ENCODE assay signal across 24 cellular contexts in the genomic region with DNA sequence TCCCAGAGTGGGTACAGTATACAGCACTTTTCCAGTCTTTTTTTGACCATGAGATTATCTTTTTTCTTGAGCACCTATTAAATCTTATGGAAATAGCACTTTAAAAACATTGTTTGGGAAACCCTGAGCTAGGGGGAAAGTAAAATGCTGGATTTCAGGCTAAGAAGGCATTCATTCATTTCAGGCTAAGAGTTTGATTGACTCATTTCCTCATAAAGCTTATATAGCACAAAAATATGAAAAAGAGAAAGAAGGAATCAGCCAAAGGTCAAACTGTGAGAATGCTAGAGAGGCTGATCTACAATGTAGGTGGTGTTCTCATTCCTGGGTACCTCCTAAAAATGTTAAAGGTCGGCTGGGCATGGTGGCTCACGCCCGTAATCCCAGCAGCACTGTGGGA. TPM values are rescaled to one million over a fixed set of nuclear protein-coding genes. Genes with fewer than 3 reads are reported as not detected.
A peak's percentile ranks its signal among the peaks of the same experiment; 100 is the strongest.
DNase-seq lines count a peak whose midpoint lies in the region; ATAC-seq and TF ChIP-seq lines count a peak whose summit lies in the region.
"Had no signal": no experiment of that assay in that cellular context is flagged by ENCODE, and none has a peak within 500 bp of the region (broad histone marks: within the 10 kb centered on the region; RNA-seq: fewer than 3 reads in every experiment).

No MANE protein-coding gene starts in this region.

- peaks cover 31% of the 10 kb centered on the region for H3K4me1 ChIP-seq in KMS-11 (ENCODE audit: low read depth, poor library complexity, severe bottlenecking)
- peaks cover 6% of the 10 kb centered on the region for H3K4me1 ChIP-seq in osteoblast (ENCODE audit: insufficient read depth, low read length)
- H3K4me1 ChIP-seq: BE2C, HAP-1 had no signal

- no peaks in the 10 kb centered on the region for H3K9me3 Mint-ChIP-seq in activated CD4-positive, alpha-beta T cell treated with anti-CD3 and anti-CD28 coated beads, Interleukin-2, amount 10 ng/mL, durations not matched to agents 24 days and 14 days
- H3K9me3 Mint-ChIP-seq in natural killer cell treated with Interleukin-12 subunit alpha and Interleukin-12 subunit beta and Interleukin-15 and Interleukin-18, amount 100 ng/mL, for 72 hours: no peaks in the 10 kb centered on the region
- H3K9me3 Mint-ChIP-seq: CD14-positive monocyte; CD4-positive, alpha-beta T cell; CD8-positive, alpha-beta memory T cell; HFFc6 had no signal

- H4K20me1 ChIP-seq in KMS-11 (ENCODE audit: insufficient read depth): no peaks in the 10 kb centered on the region
- H4K20me1 ChIP-seq in osteoblast (ENCODE audit: insufficient read depth, low read length): peaks cover 2% of the 10 kb centered on the region
- H4K20me1 ChIP-seq: BLaER1 treated with 17β-estradiol and CSF1 and Interleukin-3, amounts not matched to agents 10 nM and 100 nM had no signal

- peak overlapping the region; percentile 25 for H3K27ac Mint-ChIP-seq in activated CD4-positive, alpha-beta T cell treated with anti-CD3 and anti-CD28 coated beads, Interleukin-2, amount 10 ng/mL, durations not matched to agents 24 days and 14 days
- no peak overlapping the region for H3K27ac Mint-ChIP-seq in natural killer cell treated with Interleukin-12 subunit alpha and Interleukin-12 subunit beta and Interleukin-15 and Interleukin-18, amount 100 ng/mL, for 72 hours
- H3K27ac Mint-ChIP-seq: CD14-positive monocyte; CD4-positive, alpha-beta T cell; HFFc6 had no signal

- H3K9ac ChIP-seq in KMS-11: peak overlapping the region; percentile 46; the same call in 1 of the 2 replicates
- H3K9ac ChIP-seq: BLaER1 treated with 17β-estradiol and CSF1 and Interleukin-3, amounts not matched to agents 10 nM and 100 nM had no signal

- H3K4me3 Mint-ChIP-seq in activated CD4-positive, alpha-beta T cell treated with anti-CD3 and anti-CD28 coated beads, Interleukin-2, amount 10 ng/mL, durations not matched to agents 24 days and 14 days: no peak overlapping the region
- H3K4me3 Mint-ChIP-seq in natural killer cell treated with Interleukin-12 subunit alpha and Interleukin-12 subunit beta and Interleukin-15 and Interleukin-18, amount 100 ng/mL, for 72 hours: no peak overlapping the region
- H3K4me3 Mint-ChIP-seq: CD14-positive monocyte; CD4-positive, alpha-beta T cell; CD8-positive, alpha-beta memory T cell; HFFc6 had no signal

- no peaks in the 10 kb centered on the region for H3K27me3 Mint-ChIP-seq in activated CD4-positive, alpha-beta T cell treated with anti-CD3 and anti-CD28 coated beads, Interleukin-2, amount 10 ng/mL, durations not matched to agents 24 days and 14 days
- peaks cover 13 to 31% of the 10 kb centered on the region in 2 donors for H3K27me3 Mint-ChIP-seq in natural killer cell treated with Interleukin-12 subunit alpha and Interleukin-12 subunit beta and Interleukin-15 and Interleukin-18, amount 100 ng/mL, for 72 hours

- no peaks in the 10 kb centered on the region for H3K36me3 Mint-ChIP-seq in activated CD4-positive, alpha-beta T cell treated with anti-CD3 and anti-CD28 coated beads, Interleukin-2, amount 10 ng/mL, durations not matched to agents 24 days and 14 days (ENCODE audit: low read depth)
- H3K36me3 Mint-ChIP-seq in natural killer cell treated with Interleukin-12 subunit alpha and Interleukin-12 subunit beta and Interleukin-15 and Interleukin-18, amount 100 ng/mL, for 72 hours: no peaks in the 10 kb centered on the region
- H3K36me3 Mint-ChIP-seq: CD8-positive, alpha-beta memory T cell had no signal

- H3K27me3 ChIP-seq in KMS-11 (ENCODE audit: insufficient read depth, low read depth): no peaks in the 10 kb centered on the region
- H3K27me3 ChIP-seq in osteoblast (ENCODE audit: insufficient read depth, low read length): no peaks in the 10 kb centered on the region
- H3K27me3 ChIP-seq: BE2C; BLaER1 treated with 17β-estradiol and CSF1 and Interleukin-3, amounts not matched to agents 10 nM and 100 nM had no signal

- no peak for ATAC-seq in natural killer cell treated with Interleukin-12 subunit alpha and Interleukin-12 subunit beta and Interleukin-15 and Interleukin-18, amount 100 ng/mL, for 72 hours
- ATAC-seq in GM21447 (IDR thresholded peaks at IDR 0.05; ENCODE audit: unreplicated experiment): no peak

- H3K4me2 ChIP-seq in KMS-11 (no peak overlapping the region; the same call in 1 of the 2 replicates), osteoblast (ENCODE audit: insufficient read depth, low read length) (no peak overlapping the region)

- H3K79me2 ChIP-seq in KMS-11 (ENCODE audit: insufficient read depth, low read depth) (no peaks in the 10 kb centered on the region), osteoblast (ENCODE audit: insufficient read depth, low read length) (peaks cover 32% of the 10 kb centered on the region)

- TF ChIP-seq CTCF in KMS-11 (conservative IDR thresholded peaks at IDR 0.05; ENCODE audit: low read depth, low read length) (no peak), osteoblast (IDR thresholded peaks at IDR 0.05; ENCODE audit: extremely low read depth, low read depth, low read length) (no peak)

- peaks cover 17% of the 10 kb centered on the region for H3K4me1 Mint-ChIP-seq in activated CD4-positive, alpha-beta T cell treated with anti-CD3 and anti-CD28 coated beads, Interleukin-2, amount 10 ng/mL, durations not matched to agents 24 days and 14 days
- H3K4me1 Mint-ChIP-seq in natural killer cell treated with Interleukin-12 subunit alpha and Interleukin-12 subunit beta and Interleukin-15 and Interleukin-18, amount 100 ng/mL, for 72 hours (ENCODE audit: low read depth in 2 of 2): peaks cover 0 to 4% of the 10 kb centered on the region in 2 donors
- H3K4me1 Mint-ChIP-seq: CD8-positive, alpha-beta memory T cell had no signal

- intact Hi-C loops in activated CD4-positive, alpha-beta T cell treated with anti-CD3 and anti-CD28 coated beads, Interleukin-2, amount 10 ng/mL, durations not matched to agents 24 days and 14 days (cut with micrococcal nuclease): no loop called here

- H2AFZ ChIP-seq in KMS-11 (ENCODE audit: low read depth) (0 out of 2 replicates have a peak overlapping the region, but pooled peaks have one; percentile 17), osteoblast (ENCODE audit: low read length) (no peak overlapping the region)

- H3K9me3 ChIP-seq in osteoblast (ENCODE audit: low read depth, low read length): no peaks in the 10 kb centered on the region
- H3K9me3 ChIP-seq: BE2C; BLaER1 treated with 17β-estradiol and CSF1 and Interleukin-3, amounts not matched to agents 10 nM and 100 nM; HAP-1 had no signal

- H3K27ac ChIP-seq in KMS-11 (peak overlapping the region; percentile 79), osteoblast (ENCODE audit: low read depth, low read length) (no peak overlapping the region)
- H3K27ac ChIP-seq: 22Rv1; BLaER1 treated with 17β-estradiol and CSF1 and Interleukin-3, amounts not matched to agents 10 nM and 100 nM had no signal

- no peak overlapping the region for H3K4me3 ChIP-seq in KMS-11 (IDR thresholded peaks at IDR 0.05; ENCODE audit: insufficient read depth, low read depth, low read length)
- no peak overlapping the region for H3K4me3 ChIP-seq in osteoblast (ENCODE audit: insufficient read depth, low read length)
- H3K4me3 ChIP-seq: BLaER1 treated with 17β-estradiol and CSF1 and Interleukin-3, amounts not matched to agents 10 nM and 100 nM; HAP-1 had no signal

- DNase-seq in activated CD4-positive, alpha-beta T cell treated with anti-CD3 and anti-CD28 coated beads, Interleukin-2, amount 10 ng/mL, durations not matched to agents 24 days and 14 days: no peak
- DNase-seq in activated CD4-positive, alpha-beta T cell treated with anti-CD3 and anti-CD28 coated beads for 1 hour: no peak
- peak; percentile 22 for DNase-seq in dermis blood vessel endothelial cell
- DNase-seq in osteoblast (ENCODE audit: insufficient read length, low spot score, missing footprints): peak; percentile 52
- no peak for DNase-seq in natural killer cell treated with Interleukin-12 subunit alpha and Interleukin-12 subunit beta and Interleukin-15 and Interleukin-18, amount 100 ng/mL, for 72 hours (ENCODE audit: low spot score)
- no peak for DNase-seq in NCI-H1417 treated with DMSO at 0.1 percent for 48 hours (lab: John Stamatoyannopoulos, UW)
- DNase-seq: ACHN; AML-193; BE2C; Calu3; CD4-positive, alpha-beta T cell; CD8-positive, alpha-beta memory T cell; COR-L47; DMS53; DMS79 treated with DMSO at 0.1 percent for 48 hours; GF-D8; GOT3; HFFc6 had no signal

- H3K36me3 ChIP-seq in KMS-11 (ENCODE audit: insufficient read depth) (no peaks in the 10 kb centered on the region), osteoblast (ENCODE audit: insufficient read depth, low read length) (peaks cover 11% of the 10 kb centered on the region)
- H3K36me3 ChIP-seq: BE2C; BLaER1 treated with 17β-estradiol and CSF1 and Interleukin-3, amounts not matched to agents 10 nM and 100 nM; HAP-1 had no signal

RNA-seq across cellular contexts. Expression of a gene that starts 10.5 kb away (rescaled TPM):
- total RNA-seq in activated CD4-positive, alpha-beta T cell treated with anti-CD3 and anti-CD28 coated beads, Interleukin-2, amount 10 ng/mL, durations not matched to agents 24 days and 14 days: 4.7 and 6.0 TPM in 2 replicates
- total RNA-seq in dermis blood vessel endothelial cell (28.2 and 28.3 TPM in 2 replicates), osteoblast (21.7 and 27.4 TPM in 2 replicates)
- total RNA-seq in natural killer cell treated with Interleukin-12 subunit alpha and Interleukin-12 subunit beta and Interleukin-15 and Interleukin-18, amount 100 ng/mL, for 72 hours: 1 to 10 TPM in 1 of 2 donors, under 1 TPM in 1; 1.00 to 3.6 TPM

RNA-seq across cellular contexts. Expression of a gene that starts 12.4 kb away (rescaled TPM):
- 15.1 and 16.7 TPM in 2 replicates for total RNA-seq in activated CD4-positive, alpha-beta T cell treated with anti-CD3 and anti-CD28 coated beads, Interleukin-2, amount 10 ng/mL, durations not matched to agents 24 days and 14 days
- total RNA-seq in dermis blood vessel endothelial cell (17.0 and 19.8 TPM in 2 replicates), osteoblast (32.6 and 32.7 TPM in 2 replicates)
- 10 to 100 TPM; 28.9 to 51.7 TPM for total RNA-seq in natural killer cell treated with Interleukin-12 subunit alpha and Interleukin-12 subunit beta and Interleukin-15 and Interleukin-18, amount 100 ng/mL, for 72 hours

Comparison
In these comparisons a context has a peak if more than half of its experiments do, and no peak if none do; other contexts are left out.
1. DNase-seq: peak in dermis blood vessel endothelial cell (single experiment) and osteoblast (single experiment); none in activated CD4-positive, alpha-beta T cell treated with anti-CD3 and anti-CD28 coated beads, Interleukin-2, amount 10 ng/mL, durations not matched to agents 24 days and 14 days (single experiment), activated CD4-positive, alpha-beta T cell treated with anti-CD3 and anti-CD28 coated beads for 1 hour (single experiment), natural killer cell treated with Interleukin-12 subunit alpha and Interleukin-12 subunit beta and Interleukin-15 and Interleukin-18, amount 100 ng/mL, for 72 hours (single experiment) and NCI-H1417 treated with DMSO at 0.1 percent for 48 hours (single experiment).